31 cellular contexts compared by ENCODE assay signal in the genomic region with DNA sequence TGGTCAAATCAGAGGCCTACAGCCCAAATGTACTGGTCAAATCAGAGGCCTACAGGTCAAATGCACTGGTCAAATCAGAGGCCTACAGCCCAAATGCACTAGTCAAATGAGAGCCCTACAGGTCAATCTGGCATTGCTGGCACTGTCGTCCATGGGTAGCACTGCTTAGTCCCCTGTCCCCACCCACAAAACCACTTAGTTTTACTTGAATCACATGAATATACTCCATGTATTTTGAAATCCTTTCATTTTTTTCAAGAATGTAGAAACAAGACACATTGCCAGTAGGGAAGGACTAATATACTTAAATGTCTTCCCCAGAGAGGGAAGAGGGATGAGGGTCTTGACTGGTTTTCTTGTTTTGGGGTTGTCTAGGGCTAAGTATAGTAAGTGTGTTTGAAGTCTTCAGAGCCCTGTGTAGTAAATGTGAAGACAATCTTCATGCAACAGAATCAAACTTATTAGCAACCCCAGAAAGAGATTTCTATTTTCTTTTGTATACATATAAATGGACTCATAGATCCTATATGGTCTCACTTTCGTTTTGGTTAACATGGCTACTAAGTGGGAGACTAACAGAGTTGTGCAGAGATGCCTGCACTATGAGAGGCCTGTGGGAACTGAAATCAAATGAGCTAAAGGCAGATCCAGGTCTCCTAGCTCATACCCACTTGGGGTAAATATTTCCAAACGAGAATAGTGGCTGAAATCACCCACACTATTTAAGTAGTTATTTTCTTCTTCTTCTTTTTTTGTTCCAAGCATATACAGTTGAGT.
"Had no signal": no experiment of that assay in that cellular context is flagged by ENCODE, and none has a peak within 500 bp of the region (broad histone marks: within the 10 kb centered on the region; RNA-seq: fewer than 3 reads in every experiment).

No MANE protein-coding gene starts in this region.

- H3K9me3 ChIP-seq: adrenal gland, body of pancreas, gastrocnemius medialis, left lung, lower lobe of right lung, psoas muscle, sigmoid colon, suprapubic skin, tibial artery, upper lobe of right lung had no signal

- H3K9me3 Mint-ChIP-seq: activated CD4-positive, alpha-beta T cell treated with anti-CD3 and anti-CD28 coated beads, Interleukin-2, amount 10 ng/mL, durations not matched to agents 24 days and 14 days; activated naive CD4-positive, alpha-beta T cell treated with anti-CD3 and anti-CD28 coated beads, Interleukin-2, amount 50 U/mL, for 72 hours; activated T-cell treated with anti-CD3 and anti-CD28 coated beads, Interleukin-2, amount 50 U/mL, for 24 hours; effector memory CD8-positive, alpha-beta T cell; natural killer cell; neural progenitor cell; stimulated activated memory B cell treated with anti-CD40 and anti-IgM and Interleukin-4, amounts not matched to agents 10 μg/mL and 1 μg/mL and 100 μg/mL, for 72 hours had no signal

- H3K9ac ChIP-seq: neural progenitor cell, parathyroid adenoma had no signal

- H2AFZ ChIP-seq: neural progenitor cell, parathyroid adenoma had no signal

- H3K27me3 ChIP-seq: adrenal gland, body of pancreas, gastrocnemius medialis, left lung, neural progenitor cell, sigmoid colon, suprapubic skin, tibial artery, upper lobe of right lung had no signal

- DNase-seq: activated CD4-positive, alpha-beta T cell treated with anti-CD3 and anti-CD28 coated beads, Interleukin-2, amount 10 ng/mL, durations not matched to agents 24 days and 14 days; activated CD8-positive, alpha-beta memory T cell treated with anti-CD3 and anti-CD28 coated beads for 24 hours; activated CD8-positive, alpha-beta memory T cell treated with anti-CD3 and anti-CD28 coated beads, Interleukin-2, amount 50 U/mL, for 48 hours; activated gamma-delta T cell treated with Interleukin-2 at 50 U/mL for 16 hours; adrenal gland; aorta; body of pancreas; cortex of kidney; effector memory CD8-positive, alpha-beta T cell; erythroblast; gastrocnemius medialis; glutamatergic neuron; left lung; lower lobe of right lung; mesenchymal stem cell; natural killer cell; occipital lobe; psoas muscle; sigmoid colon; small intestine; stimulated activated CD4-positive, alpha-beta T cell treated with anti-CD3 and anti-CD28 coated beads, Interleukin-4, amount 100 ng/mL, for 4 hours; stimulated activated CD8-positive, alpha-beta memory T cell treated with anti-CD3 and anti-CD28 coated beads, Interleukin-4, amount 100 ng/mL, for 48 hours; tibial artery; upper lobe of right lung had no signal

- H3K4me3 Mint-ChIP-seq: activated CD4-positive, alpha-beta T cell treated with anti-CD3 and anti-CD28 coated beads, Interleukin-2, amount 10 ng/mL, durations not matched to agents 24 days and 14 days; activated T-cell treated with anti-CD3 and anti-CD28 coated beads, Interleukin-2, amount 50 U/mL, for 24 hours; effector memory CD8-positive, alpha-beta T cell; natural killer cell; neural progenitor cell; stimulated activated memory B cell treated with anti-CD40 and anti-IgM and Interleukin-4, amounts not matched to agents 10 μg/mL and 1 μg/mL and 100 μg/mL, for 72 hours had no signal

- H3K36me3 Mint-ChIP-seq: activated naive CD4-positive, alpha-beta T cell treated with anti-CD3 and anti-CD28 coated beads, Interleukin-2, amount 50 U/mL, for 72 hours had no signal

- H3K4me3 ChIP-seq: adrenal gland, body of pancreas, gastrocnemius medialis, left lung, lower lobe of right lung, neural progenitor cell, psoas muscle, sigmoid colon, suprapubic skin, tibial artery, upper lobe of right lung had no signal

- H3K27me3 Mint-ChIP-seq: activated CD4-positive, alpha-beta T cell treated with anti-CD3 and anti-CD28 coated beads, Interleukin-2, amount 10 ng/mL, durations not matched to agents 24 days and 14 days; activated T-cell treated with anti-CD3 and anti-CD28 coated beads, Interleukin-2, amount 50 U/mL, for 24 hours; effector memory CD8-positive, alpha-beta T cell; stimulated activated memory B cell treated with anti-CD40 and anti-IgM and Interleukin-4, amounts not matched to agents 10 μg/mL and 1 μg/mL and 100 μg/mL, for 72 hours had no signal

- H3K4me1 ChIP-seq: adrenal gland, gastrocnemius medialis, left lung, lower lobe of right lung, neural progenitor cell, parathyroid adenoma, psoas muscle, sigmoid colon, suprapubic skin, tibial artery, upper lobe of right lung had no signal

- H3K4me1 Mint-ChIP-seq: activated CD4-positive, alpha-beta T cell treated with anti-CD3 and anti-CD28 coated beads, Interleukin-2, amount 10 ng/mL, durations not matched to agents 24 days and 14 days; natural killer cell; stimulated activated memory B cell treated with anti-CD40 and anti-IgM and Interleukin-4, amounts not matched to agents 10 μg/mL and 1 μg/mL and 100 μg/mL, for 72 hours had no signal

- H3K27ac ChIP-seq: adrenal gland, body of pancreas, gastrocnemius medialis, left lung, lower lobe of right lung, neural progenitor cell, parathyroid adenoma, psoas muscle, sigmoid colon, suprapubic skin, tibial artery, upper lobe of right lung, VCaP had no signal

- H3K4me2 ChIP-seq: neural progenitor cell had no signal

- H3K79me2 ChIP-seq: parathyroid adenoma had no signal

- H3K27ac Mint-ChIP-seq: activated CD4-positive, alpha-beta T cell treated with anti-CD3 and anti-CD28 coated beads, Interleukin-2, amount 10 ng/mL, durations not matched to agents 24 days and 14 days; activated naive CD4-positive, alpha-beta T cell treated with anti-CD3 and anti-CD28 coated beads, Interleukin-2, amount 50 U/mL, for 72 hours; activated T-cell treated with anti-CD3 and anti-CD28 coated beads, Interleukin-2, amount 50 U/mL, for 24 hours; effector memory CD8-positive, alpha-beta T cell; natural killer cell; neural progenitor cell; stimulated activated memory B cell treated with anti-CD40 and anti-IgM and Interleukin-4, amounts not matched to agents 10 μg/mL and 1 μg/mL and 100 μg/mL, for 72 hours had no signal

- ATAC-seq: body of pancreas; effector memory CD8-positive, alpha-beta T cell; gastrocnemius medialis; left lung; lower lobe of right lung; psoas muscle; stimulated activated memory B cell treated with anti-CD40 and anti-IgM and Interleukin-4, amounts not matched to agents 10 μg/mL and 1 μg/mL and 100 μg/mL, for 72 hours; upper lobe of right lung had no signal
